Comparison of ENCODE assay signal across 27 cellular contexts in the genomic region with DNA sequence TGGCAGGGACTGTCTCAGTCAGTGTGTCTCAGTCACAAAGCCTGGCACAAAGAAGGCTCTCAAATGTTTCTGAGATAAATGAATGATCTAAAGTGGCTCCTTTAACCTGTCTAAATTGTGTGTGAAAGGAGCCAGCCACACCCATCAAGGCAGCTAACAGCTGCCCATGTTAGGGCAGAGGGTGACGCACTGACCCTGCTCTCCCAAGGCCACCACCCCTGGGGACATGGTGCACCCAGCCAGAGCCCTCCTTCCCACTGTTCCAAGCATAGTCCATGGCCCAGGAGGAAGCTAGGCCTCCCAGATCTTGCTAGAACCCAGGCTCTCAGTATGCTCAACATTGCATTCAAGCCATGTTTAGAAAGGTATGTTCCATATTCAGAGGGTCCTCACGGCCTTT.
"Had no signal": no experiment of that assay in that cellular context is flagged by ENCODE, and none has a peak within 500 bp of the region (broad histone marks: within the 10 kb centered on the region; RNA-seq: fewer than 3 reads in every experiment).

No MANE protein-coding gene starts in this region.

- ATAC-seq: activated T-cell treated with anti-CD3 and anti-CD28 coated beads, Interleukin-2, amount 50 U/mL, for 72 hours; esophagus mucosa; heart left ventricle had no signal

- H3K4me1 ChIP-seq: breast epithelium had no signal

- H3K27ac ChIP-seq: breast epithelium, cardiac muscle cell, coronary artery, dorsolateral prefrontal cortex, heart left ventricle had no signal

- FAIRE-seq: frontal cortex had no signal

- H3K9me3 ChIP-seq: breast epithelium, heart left ventricle had no signal

- DNase-seq: activated CD4-positive, alpha-beta memory T cell treated with anti-CD3 and anti-CD28 coated beads, Interleukin-2, amount 10 ng/mL, durations not matched to agents 7 days and 5 days; activated CD4-positive, alpha-beta T cell treated with anti-CD3 and anti-CD28 coated beads for 1 hour; activated CD4-positive, alpha-beta T cell treated with anti-CD3 and anti-CD28 coated beads for 4 hours; activated CD4-positive, alpha-beta T cell treated with anti-CD3 and anti-CD28 coated beads, Interleukin-2, amount 10 ng/mL, durations not matched to agents 7 days and 5 days; activated CD4-positive, alpha-beta T cell treated with anti-CD3 and anti-CD28 coated beads, Interleukin-2, amount 50 U/mL, for 4 hours; activated CD4-positive, CD25-positive, alpha-beta regulatory T cell; activated CD8-positive, alpha-beta memory T cell treated with anti-CD3 and anti-CD28 coated beads, Interleukin-2, amount 50 U/mL, for 48 hours; activated gamma-delta T cell; activated naive CD4-positive, alpha-beta T cell; activated naive CD4-positive, alpha-beta T cell treated with anti-CD3 and anti-CD28 coated beads, Interleukin-2, amount 10 ng/mL, durations not matched to agents 7 days and 5 days; activated T-cell treated with anti-CD3 and anti-CD28 coated beads for 4 hours; activated T-cell treated with anti-CD3 and anti-CD28 coated beads, Interleukin-2, amount 50 U/mL, for 24 hours; activated T-cell treated with anti-CD3 and anti-CD28 coated beads, Interleukin-2, amount 50 U/mL, for 72 hours; amygdala; central memory CD4-positive, alpha-beta T cell; cerebellar nuclear complex; dorsolateral prefrontal cortex; effector memory CD4-positive, alpha-beta T cell; endodermal cell; foreskin fibroblast; heart left ventricle; T-helper 2 cell had no signal

- H3K27me3 ChIP-seq: breast epithelium, cardiac muscle cell, heart left ventricle had no signal

- H3K36me3 ChIP-seq: breast epithelium, cardiac muscle cell, heart left ventricle had no signal

- H3K4me3 ChIP-seq: breast epithelium, cardiac muscle cell, coronary artery, dorsolateral prefrontal cortex, heart left ventricle had no signal
